In the genomic region with DNA sequence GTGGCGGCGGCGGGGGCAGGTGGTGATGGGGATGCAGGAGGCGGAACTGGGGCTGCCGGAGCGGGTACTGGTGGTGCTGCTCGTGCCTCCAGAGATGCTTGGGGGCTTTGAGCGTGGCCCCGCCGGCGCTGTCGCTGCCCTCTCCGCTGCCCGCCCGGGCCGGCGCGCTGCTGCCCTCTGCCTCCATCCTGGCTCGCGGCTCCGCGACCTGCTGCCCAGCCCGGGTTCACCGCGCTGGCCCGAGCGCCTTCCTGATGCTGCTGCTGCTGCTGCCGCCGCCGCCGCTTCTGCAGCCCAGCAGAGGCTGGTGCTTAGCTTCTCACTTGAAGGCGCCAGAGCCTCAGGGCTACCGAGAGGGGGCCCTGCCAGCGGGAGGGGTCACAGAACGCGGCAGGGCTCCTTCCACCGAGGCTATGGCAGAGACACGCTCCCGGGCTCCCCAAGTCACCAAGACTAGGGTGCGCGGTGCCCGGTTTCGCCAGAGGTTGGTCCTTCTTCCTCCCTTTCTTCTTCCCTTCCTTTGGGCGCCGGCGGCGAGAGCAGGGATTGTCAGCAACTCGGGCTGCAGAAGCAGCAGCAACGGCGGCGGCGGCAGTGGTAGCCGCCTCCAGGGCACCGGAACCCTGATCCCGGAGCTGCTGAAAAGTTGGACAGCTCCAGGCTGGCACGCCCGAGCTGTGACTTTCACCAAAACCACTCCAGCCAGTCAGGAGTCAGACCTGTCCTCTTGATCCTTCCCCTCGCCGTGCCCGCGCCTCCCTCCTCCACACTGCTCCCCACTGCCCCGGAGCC, we compare ENCODE assay signal across 7 cellular contexts. TPM values are rescaled to one million over a fixed set of nuclear protein-coding genes. Genes with fewer than 3 reads are reported as not detected.
DNase-seq lines count a peak whose midpoint lies in the region; ATAC-seq and TF ChIP-seq lines count a peak whose summit lies in the region.

A gene (minus strand): TSS at position 291 of the 792 bp plus-strand sequence.

- no peaks in the 10 kb centered on the region for H3K36me3 ChIP-seq in Karpas-422 (ENCODE audit: insufficient read depth, low read length)

- peak within 1 kb of the TSS; percentile 69 for H3K4me3 Mint-ChIP-seq in progenitor cell of endocrine pancreas (ENCODE audit: low read depth)

- no peaks in the 10 kb centered on the region for H3K36me3 Mint-ChIP-seq in progenitor cell of endocrine pancreas (ENCODE audit: insufficient read depth)

- peak; percentile 86 for DNase-seq in GM03348 (ENCODE audit: low spot score)
- no peak for DNase-seq in Karpas-422
- peak; percentile 12 for DNase-seq in amniotic stem cell (lab: John Stamatoyannopoulos, UW)
- peak; percentile 66 for DNase-seq in left ventricle myocardium superior
- DNase-seq in progenitor cell of endocrine pancreas (ENCODE audit: low spot score, unreplicated experiment) = peak; percentile 76
- DNase-seq in NCI-H510A (lab: John Stamatoyannopoulos, UW) = no peak

- no peaks in the 10 kb centered on the region for H3K9me2 ChIP-seq in Karpas-422 (replicated peaks; ENCODE audit: insufficient read depth, low read length)

- H3K4me2 ChIP-seq in Karpas-422 (ENCODE audit: low read depth, low read length, poor library complexity, severe bottlenecking) = no peak within 1 kb of the TSS

- H3K9me3 ChIP-seq in Karpas-422 (ENCODE audit: low read length) = no peaks in the 10 kb centered on the region

- H3K27me3 Mint-ChIP-seq in progenitor cell of endocrine pancreas = peaks cover 69% of the 10 kb centered on the region

- peaks cover 8% of the 10 kb centered on the region for H3K4me1 Mint-ChIP-seq in progenitor cell of endocrine pancreas (ENCODE audit: low read depth)

- H2AFZ ChIP-seq in Karpas-422 (ENCODE audit: low read length) = no peak within 1 kb of the TSS

- H3K9ac ChIP-seq in Karpas-422 (ENCODE audit: low read length) = no peak within 1 kb of the TSS

- TF ChIP-seq CTCF in progenitor cell of endocrine pancreas (IDR thresholded peaks at IDR 0.05; ENCODE audit: unreplicated experiment) = no peak

- no peaks in the 10 kb centered on the region for H3K9me3 Mint-ChIP-seq in progenitor cell of endocrine pancreas (ENCODE audit: low read depth)

- ATAC-seq in left ventricle myocardium superior = peak; percentile 70
- ATAC-seq in HG03354 (IDR thresholded peaks at IDR 0.05; ENCODE audit: poor library complexity, severe bottlenecking, unreplicated experiment) = no peak

- no peaks in the 10 kb centered on the region for H3K4me1 ChIP-seq in Karpas-422 (ENCODE audit: low read length)

- no peaks in the 10 kb centered on the region for H3K79me2 ChIP-seq in Karpas-422 (ENCODE audit: low read length)

- no peaks in the 10 kb centered on the region for H3K27me3 ChIP-seq in Karpas-422 (ENCODE audit: low read length)

- H3K27ac Mint-ChIP-seq in progenitor cell of endocrine pancreas = no peak within 1 kb of the TSS

- intact Hi-C loops in left ventricle myocardium superior (cut with micrococcal nuclease) = no loop called here

- no peaks in the 10 kb centered on the region for H4K20me1 ChIP-seq in Karpas-422 (ENCODE audit: insufficient read depth, low read depth, low read length)

- H3K27ac ChIP-seq in Karpas-422 (ENCODE audit: low read length) = no peak within 1 kb of the TSS

- no peak within 1 kb of the TSS for H3K4me3 ChIP-seq in Karpas-422 (ENCODE audit: low read length)

RNA-seq across cellular contexts. Expression of the gene that starts here (rescaled TPM):
- 36.0 and 61.2 TPM in 2 replicates for total RNA-seq in Karpas-422 (2014; rRNA removed; shearing (Covaris generic); ENCODE audit: low replicate concordance)
- total RNA-seq in left ventricle myocardium superior (35.1 TPM), progenitor cell of endocrine pancreas (7.6 and 12.0 TPM in 2 replicates)

Comparison
In these comparisons a context has a peak if more than half of its experiments do, and no peak if none do; other contexts are left out.
1. DNase-seq: peak in GM03348 (single experiment), amniotic stem cell (single experiment), left ventricle myocardium superior (single experiment) and progenitor cell of endocrine pancreas (single experiment); none in Karpas-422 (single experiment) and NCI-H510A (single experiment).